Comparison of ENCODE assay signal across 23 cellular contexts in genomic region chr2:8289111-8289510, GRCh38.
DNase-seq lines count a peak whose midpoint lies in the region; ATAC-seq and TF ChIP-seq lines count a peak whose summit lies in the region.
"Had no signal": no experiment of that assay in that cellular context is flagged by ENCODE, and none has a peak within 500 bp of the region (broad histone marks: within the 10 kb centered on the region; RNA-seq: fewer than 3 reads in every experiment).

No MANE protein-coding gene starts in this region.

- no peak overlapping the region for H3K4me3 Mint-ChIP-seq in activated CD4-positive, alpha-beta T cell treated with anti-CD3 and anti-CD28 coated beads for 36 hours
- no peak overlapping the region for H3K4me3 Mint-ChIP-seq in natural killer cell
- no peak overlapping the region for H3K4me3 Mint-ChIP-seq in natural killer cell treated with Interleukin-12 subunit alpha and Interleukin-12 subunit beta and Interleukin-15 and Interleukin-18, amount 100 ng/mL, for 72 hours
- H3K4me3 Mint-ChIP-seq in stimulated activated naive CD8-positive, alpha-beta T cell treated with anti-CD3 and anti-CD28 coated beads, Interleukin-15, amount 100 ng/mL, for 72 hours = no peak overlapping the region

- peak; percentile 34 for DNase-seq in activated CD4-positive, alpha-beta T cell treated with anti-CD3 and anti-CD28 coated beads for 36 hours
- DNase-seq in activated CD4-positive, alpha-beta T cell treated with anti-CD3 and anti-CD28 coated beads, Interleukin-2, amount 50 U/mL, for 1 hour = no peak
- DNase-seq in natural killer cell (no peak), islet precursor cell (peak; percentile 22), T1000 (lab: John Stamatoyannopoulos, UW) (no peak), GDM1 (lab: John Stamatoyannopoulos, UW) (no peak)
- DNase-seq in natural killer cell treated with Interleukin-12 subunit alpha and Interleukin-12 subunit beta and Interleukin-15 and Interleukin-18, amount 100 ng/mL, for 72 hours (ENCODE audit: low spot score) = no peak
- no peak for DNase-seq in stimulated activated naive CD8-positive, alpha-beta T cell treated with anti-CD3 and anti-CD28 coated beads, Interleukin-15, amount 100 ng/mL, for 72 hours
- DNase-seq: 8988T; ACHN; Calu3; DMS153; DND-41; MM.1S; NCI-H1694; NCI-H2029 treated with DMSO at 0.1 percent for 48 hours; NCI-H446 treated with DMSO at 0.1 percent for 48 hours; NCI-H526; NCI-H82; NK-92 treated with Interleukin-12 subunit alpha and Interleukin-12 subunit beta, amount 100 ng/mL, for 24 hours; PC-3 had no signal

- TF ChIP-seq CTCF in natural killer cell (IDR thresholded peaks at IDR 0.05) = no peak

- CTCF ChIA-PET in activated CD4-positive, alpha-beta T cell treated with anti-CD3 and anti-CD28 coated beads for 36 hours (lab: Charles Lee) = interaction anchor here (1.0 kb wide), 2 partner anchors 13 to 226 kb away, joined by 4 to 5 read pairs; no protein-coding TSS in a partner anchor

- peaks cover 13% of the 10 kb centered on the region for H3K4me1 Mint-ChIP-seq in activated CD4-positive, alpha-beta T cell treated with anti-CD3 and anti-CD28 coated beads for 36 hours
- H3K4me1 Mint-ChIP-seq in natural killer cell = peaks cover 29 to 30% of the 10 kb centered on the region in 2 donors
- H3K4me1 Mint-ChIP-seq in natural killer cell treated with Interleukin-12 subunit alpha and Interleukin-12 subunit beta and Interleukin-15 and Interleukin-18, amount 100 ng/mL, for 72 hours (ENCODE audit: low read depth in 2 of 2) = peaks cover 19 to 27% of the 10 kb centered on the region in 2 donors
- peaks cover 10% of the 10 kb centered on the region for H3K4me1 Mint-ChIP-seq in stimulated activated naive CD8-positive, alpha-beta T cell treated with anti-CD3 and anti-CD28 coated beads, Interleukin-15, amount 100 ng/mL, for 72 hours

- no peaks in the 10 kb centered on the region for H3K36me3 Mint-ChIP-seq in activated CD4-positive, alpha-beta T cell treated with anti-CD3 and anti-CD28 coated beads for 36 hours (ENCODE audit: low read depth)
- H3K36me3 Mint-ChIP-seq in natural killer cell = peaks cover 23% of the 10 kb centered on the region
- peaks cover 24% of the 10 kb centered on the region for H3K36me3 Mint-ChIP-seq in natural killer cell treated with Interleukin-12 subunit alpha and Interleukin-12 subunit beta and Interleukin-15 and Interleukin-18, amount 100 ng/mL, for 72 hours

- POLR2A ChIA-PET in activated CD4-positive, alpha-beta T cell treated with anti-CD3 and anti-CD28 coated beads for 36 hours (lab: Charles Lee) = no interaction called here

- peak; percentile 71 for ATAC-seq in activated CD4-positive, alpha-beta T cell treated with anti-CD3 and anti-CD28 coated beads for 36 hours
- peak in 2 of 3 donors; percentile 40 to 55 for ATAC-seq in natural killer cell
- ATAC-seq in natural killer cell treated with Interleukin-12 subunit alpha and Interleukin-12 subunit beta and Interleukin-15 and Interleukin-18, amount 100 ng/mL, for 72 hours = no peak
- ATAC-seq in stimulated activated naive CD8-positive, alpha-beta T cell treated with anti-CD3 and anti-CD28 coated beads, Interleukin-15, amount 100 ng/mL, for 72 hours = peak; percentile 56
- ATAC-seq: HCT116, PC-3 had no signal

- peaks cover 15% of the 10 kb centered on the region for H3K9me3 Mint-ChIP-seq in activated CD4-positive, alpha-beta T cell treated with anti-CD3 and anti-CD28 coated beads for 36 hours (ENCODE audit: low read depth)
- H3K9me3 Mint-ChIP-seq in natural killer cell = no peaks in the 10 kb centered on the region
- peaks cover 5% of the 10 kb centered on the region for H3K9me3 Mint-ChIP-seq in natural killer cell treated with Interleukin-12 subunit alpha and Interleukin-12 subunit beta and Interleukin-15 and Interleukin-18, amount 100 ng/mL, for 72 hours
- H3K9me3 Mint-ChIP-seq in stimulated activated naive CD8-positive, alpha-beta T cell treated with anti-CD3 and anti-CD28 coated beads, Interleukin-15, amount 100 ng/mL, for 72 hours = peaks cover 16 to 17% of the 10 kb centered on the region in 2 donors

- H3K27me3 Mint-ChIP-seq in activated CD4-positive, alpha-beta T cell treated with anti-CD3 and anti-CD28 coated beads for 36 hours = peaks cover 8% of the 10 kb centered on the region
- no peaks in the 10 kb centered on the region for H3K27me3 Mint-ChIP-seq in natural killer cell (ENCODE audit: low read depth in 2 of 2)
- no peaks in the 10 kb centered on the region for H3K27me3 Mint-ChIP-seq in natural killer cell treated with Interleukin-12 subunit alpha and Interleukin-12 subunit beta and Interleukin-15 and Interleukin-18, amount 100 ng/mL, for 72 hours
- H3K27me3 Mint-ChIP-seq in stimulated activated naive CD8-positive, alpha-beta T cell treated with anti-CD3 and anti-CD28 coated beads, Interleukin-15, amount 100 ng/mL, for 72 hours = peaks cover 33% of the 10 kb centered on the region

- H3K27ac Mint-ChIP-seq in activated CD4-positive, alpha-beta T cell treated with anti-CD3 and anti-CD28 coated beads for 36 hours = peak overlapping the region; percentile 60
- peak overlapping the region; percentile 7 to 72 for H3K27ac Mint-ChIP-seq in natural killer cell
- H3K27ac Mint-ChIP-seq in natural killer cell treated with Interleukin-12 subunit alpha and Interleukin-12 subunit beta and Interleukin-15 and Interleukin-18, amount 100 ng/mL, for 72 hours = peak overlapping the region in 1 of 2 donors; percentile 18
- H3K27ac Mint-ChIP-seq in stimulated activated naive CD8-positive, alpha-beta T cell treated with anti-CD3 and anti-CD28 coated beads, Interleukin-15, amount 100 ng/mL, for 72 hours = no peak overlapping the region
- H3K27ac Mint-ChIP-seq: IgD-negative memory B cell had no signal

- intact Hi-C loops in activated CD4-positive, alpha-beta T cell treated with anti-CD3 and anti-CD28 coated beads for 36 hours (cut with DNase I, micrococcal nuclease) = no loop called here
- intact Hi-C loops in natural killer cell (cut with micrococcal nuclease) = no loop called here

Comparison
In these comparisons a context has a peak if more than half of its experiments do, and no peak if none do; other contexts are left out.
1. ATAC-seq: peak in activated CD4-positive, alpha-beta T cell treated with anti-CD3 and anti-CD28 coated beads for 36 hours (single experiment), natural killer cell (2 of 3) and stimulated activated naive CD8-positive, alpha-beta T cell treated with anti-CD3 and anti-CD28 coated beads, Interleukin-15, amount 100 ng/mL, for 72 hours (single experiment); none in natural killer cell treated with Interleukin-12 subunit alpha and Interleukin-12 subunit beta and Interleukin-15 and Interleukin-18, amount 100 ng/mL, for 72 hours (0 of 2).
2. DNase-seq: peak in activated CD4-positive, alpha-beta T cell treated with anti-CD3 and anti-CD28 coated beads for 36 hours (single experiment) and islet precursor cell (single experiment); none in activated CD4-positive, alpha-beta T cell treated with anti-CD3 and anti-CD28 coated beads, Interleukin-2, amount 50 U/mL, for 1 hour (single experiment), natural killer cell (single experiment), natural killer cell treated with Interleukin-12 subunit alpha and Interleukin-12 subunit beta and Interleukin-15 and Interleukin-18, amount 100 ng/mL, for 72 hours (single experiment), stimulated activated naive CD8-positive, alpha-beta T cell treated with anti-CD3 and anti-CD28 coated beads, Interleukin-15, amount 100 ng/mL, for 72 hours (0 of 2), T1000 (single experiment) and GDM1 (single experiment).
3. H3K27ac Mint-ChIP-seq: peak in activated CD4-positive, alpha-beta T cell treated with anti-CD3 and anti-CD28 coated beads for 36 hours (single experiment) and natural killer cell (2 of 2); none in stimulated activated naive CD8-positive, alpha-beta T cell treated with anti-CD3 and anti-CD28 coated beads, Interleukin-15, amount 100 ng/mL, for 72 hours (0 of 2).